In genomic region chr2:25305197-25305596, GRCh38 we compare ENCODE assay signal across 19 cellular contexts. TPM values are rescaled to one million over a fixed set of nuclear protein-coding genes. Genes with fewer than 3 reads are reported as not detected.
DNase-seq lines count a peak whose midpoint lies in the region; ATAC-seq, FAIRE-seq and TF ChIP-seq lines count a peak whose summit lies in the region.
"Had no signal": no experiment of that assay in that cellular context is flagged by ENCODE, and none has a peak within 500 bp of the region (broad histone marks: within the 10 kb centered on the region; RNA-seq: fewer than 3 reads in every experiment).

No MANE protein-coding gene starts in this region.

- TF ChIP-seq CTCF in A673 (conservative IDR thresholded peaks at IDR 0.05; ENCODE audit: low read depth, low read length) (no peak), D721Med (IDR thresholded peaks at IDR 0.05; ENCODE audit: insufficient read depth, missing control alignments) (no peak), transverse colon (IDR thresholded peaks at IDR 0.05) (no peak), mesothelial cell of epicardium (IDR thresholded peaks at IDR 0.05; ENCODE audit: unreplicated experiment) (no peak)

- no peak for TF ChIP-seq EP300 in transverse colon (IDR thresholded peaks at IDR 0.05; ENCODE audit: low read depth)

- H3K9me3 ChIP-seq in A673 (ENCODE audit: low read depth, low read length, poor library complexity, severe bottlenecking) (no peaks in the 10 kb centered on the region), transverse colon (no peaks in the 10 kb centered on the region)
- H3K9me3 ChIP-seq: body of pancreas, MG63 had no signal

- H3K27me3 Mint-ChIP-seq in activated T-helper 17 cell treated with anti-CD3 and anti-CD28 coated beads, Interleukin-2, amount 50 U/mL, for 72 hours = no peaks in the 10 kb centered on the region
- H3K27me3 Mint-ChIP-seq in naive thymus-derived CD8-positive, alpha-beta T cell = no peaks in the 10 kb centered on the region
- no peaks in the 10 kb centered on the region for H3K27me3 Mint-ChIP-seq in mesothelial cell of epicardium (ENCODE audit: low read depth)
- H3K27me3 Mint-ChIP-seq: activated B cell treated with CpG ODN at 0.5 μM for 24 hours had no signal

- BruUV-seq in A673 (replicated peaks; lab: Mats Ljungman, UMichigan) = no TSS peak

- no peak for ATAC-seq in activated T-helper 17 cell treated with anti-CD3 and anti-CD28 coated beads, Interleukin-2, amount 50 U/mL, for 72 hours (replicated peaks)
- peak; percentile 66 to 87 for ATAC-seq in naive thymus-derived CD8-positive, alpha-beta T cell
- no peak for ATAC-seq in GM18870 (IDR thresholded peaks at IDR 0.05; ENCODE audit: unreplicated experiment)
- ATAC-seq in GM21737 (IDR thresholded peaks at IDR 0.05; ENCODE audit: unreplicated experiment) = no peak
- ATAC-seq: body of pancreas, HepG2 had no signal

- peaks cover 49% of the 10 kb centered on the region for H3K4me1 ChIP-seq in A673 (ENCODE audit: insufficient read depth, low read length, poor library complexity, severe bottlenecking)
- peaks cover 0 to 46% (median 9%) of the 10 kb centered on the region in 4 donors for H3K4me1 ChIP-seq in transverse colon

- H3K27ac Mint-ChIP-seq in activated T-helper 17 cell treated with anti-CD3 and anti-CD28 coated beads, Interleukin-2, amount 50 U/mL, for 72 hours = peak overlapping the region; percentile 10
- H3K27ac Mint-ChIP-seq in naive thymus-derived CD8-positive, alpha-beta T cell = peak overlapping the region; percentile 83 to 96 (median 94)
- H3K27ac Mint-ChIP-seq in mesothelial cell of epicardium = no peak overlapping the region
- H3K27ac Mint-ChIP-seq: activated B cell treated with CpG ODN at 0.5 μM for 24 hours had no signal

- FAIRE-seq in D721Med (lab: Jason Lieb, UNC) = peak; percentile 95
- FAIRE-seq: GM12892, HepG2 had no signal

- 69% methylated on average over 6 of the region's 6 CpGs; no CpG with 5 or more reads in 1 of the 2 donors for WGBS in transverse colon (ENCODE audit: low coverage in 1 of 2), 2 donors

- no peak for TF ChIP-seq POLR2A in transverse colon (IDR thresholded peaks at IDR 0.05)

- peaks cover 18% of the 10 kb centered on the region for H3K36me3 ChIP-seq in A673 (ENCODE audit: insufficient read depth, low read length, poor library complexity, severe bottlenecking)
- H3K36me3 ChIP-seq in transverse colon = no peaks in the 10 kb centered on the region
- H3K36me3 ChIP-seq: MG63 had no signal

- H3K27ac ChIP-seq in A673 (ENCODE audit: low read depth, low read length, poor library complexity, severe bottlenecking) (peak overlapping the region; percentile 58), transverse colon (no peak overlapping the region)
- H3K27ac ChIP-seq: body of pancreas had no signal

- H3K4me1 Mint-ChIP-seq in activated T-helper 17 cell treated with anti-CD3 and anti-CD28 coated beads, Interleukin-2, amount 50 U/mL, for 72 hours = peaks cover 54% of the 10 kb centered on the region
- peaks cover 45 to 89% (median 80%) of the 10 kb centered on the region in 4 donors for H3K4me1 Mint-ChIP-seq in naive thymus-derived CD8-positive, alpha-beta T cell
- peaks cover 18% of the 10 kb centered on the region for H3K4me1 Mint-ChIP-seq in mesothelial cell of epicardium

- peak overlapping the region; percentile 15 for H3K4me3 Mint-ChIP-seq in activated T-helper 17 cell treated with anti-CD3 and anti-CD28 coated beads, Interleukin-2, amount 50 U/mL, for 72 hours
- peak overlapping the region in 9 of 10 donors; percentile 3 to 67 (median 43) for H3K4me3 Mint-ChIP-seq in naive thymus-derived CD8-positive, alpha-beta T cell
- H3K4me3 Mint-ChIP-seq in mesothelial cell of epicardium = no peak overlapping the region
- H3K4me3 Mint-ChIP-seq: activated B cell treated with CpG ODN at 0.5 μM for 24 hours had no signal

- no peaks in the 10 kb centered on the region for H3K9me3 Mint-ChIP-seq in activated T-helper 17 cell treated with anti-CD3 and anti-CD28 coated beads, Interleukin-2, amount 50 U/mL, for 72 hours
- H3K9me3 Mint-ChIP-seq in naive thymus-derived CD8-positive, alpha-beta T cell = no peaks in the 10 kb centered on the region
- H3K9me3 Mint-ChIP-seq in mesothelial cell of epicardium = no peaks in the 10 kb centered on the region
- H3K9me3 Mint-ChIP-seq: activated B cell treated with CpG ODN at 0.5 μM for 24 hours had no signal

- POLR2A ChIA-PET in A673 (lab: Charles Lee; ENCODE audit: low non-redundant PET) = no interaction called here
- POLR2A ChIA-PET in naive thymus-derived CD8-positive, alpha-beta T cell (lab: Charles Lee) = interaction anchor here (0.5 to 9.7 kb wide), 10 partner anchors 10 to 68 kb away, joined by 3 to 83 read pairs (median 6); no protein-coding TSS in a partner anchor

- H3K27me3 ChIP-seq in A673 (replicated peaks; ENCODE audit: insufficient read depth, low read depth, low read length, poor library complexity) (no peaks in the 10 kb centered on the region), transverse colon (no peaks in the 10 kb centered on the region)
- H3K27me3 ChIP-seq: body of pancreas, MG63 had no signal

- H3K4me3 ChIP-seq in A673 (ENCODE audit: low read depth, low read length, poor library complexity, severe bottlenecking) (no peak overlapping the region), transverse colon (no peak overlapping the region)
- H3K4me3 ChIP-seq: body of pancreas, MG63 had no signal

- intact Hi-C loops in A673 (cut with micrococcal nuclease; ENCODE audit: unreplicated experiment) = loop anchor here (5.0 to 10.0 kb wide), 2 partner anchors 217 to 360 kb away; no protein-coding TSS in a partner anchor
- intact Hi-C loops in transverse colon (cut with DNase I; ENCODE audit: low total_unique reads) = no loop called here

- CTCF ChIA-PET in A673 (lab: Charles Lee) = no interaction called here

- H3K36me3 Mint-ChIP-seq in activated T-helper 17 cell treated with anti-CD3 and anti-CD28 coated beads, Interleukin-2, amount 50 U/mL, for 72 hours (ENCODE audit: low read depth) = peaks cover 97% of the 10 kb centered on the region
- peaks cover 0 to 67% (median 2%) of the 10 kb centered on the region in 3 donors for H3K36me3 Mint-ChIP-seq in naive thymus-derived CD8-positive, alpha-beta T cell
- peaks cover 15% of the 10 kb centered on the region for H3K36me3 Mint-ChIP-seq in mesothelial cell of epicardium

- no peak for DNase-seq in A673 (ENCODE audit: low spot score)
- DNase-seq in D721Med (ENCODE audit: insufficient read length, low spot score) = peak; percentile 60
- peak in 3 of 10 donors; percentile 29 to 71 (median 54) for DNase-seq in naive thymus-derived CD8-positive, alpha-beta T cell
- no peak for DNase-seq in transverse colon
- DNase-seq in mesothelial cell of epicardium (ENCODE audit: low spot score in 2 of 2, unreplicated experiment in 2 of 2) = no peak
- DNase-seq: activated B cell treated with CpG ODN at 0.5 μM for 24 hours; activated CD8-positive, alpha-beta memory T cell treated with anti-CD3 and anti-CD28 coated beads for 24 hours; activated effector memory CD4-positive, alpha-beta T cell treated with anti-CD3 and anti-CD28 coated beads, Interleukin-2, amount 50 U/mL, for 16 hours; body of pancreas; GF-D8; mesendoderm; NCI-H2029 treated with DMSO at 0.1 percent for 48 hours; SW 1271 had no signal

- in situ Hi-C loops in transverse colon (cut with MboI; ENCODE audit: low pct_ligation_motif_present in 1 of 4, low pct_unique_long_range_greater_than_20kb in 1 of 4, low sequenced_read_pairs in 3 of 4) = no loop called here

RNA-seq across cellular contexts. Expression of gene DNMT3A, which starts 36.5 kb away (rescaled TPM):
- 109 and 123 TPM in 2 replicates for total RNA-seq in A673 (2021)
- 10 to 100 TPM; 55.2 to 64.6 TPM for total RNA-seq in activated T-helper 17 cell treated with anti-CD3 and anti-CD28 coated beads, Interleukin-2, amount 50 U/mL, for 72 hours
- total RNA-seq in naive thymus-derived CD8-positive, alpha-beta T cell = 100 to 1,000 TPM; 121 to 122 TPM
- 10 to 100 TPM; 17.9 to 31.2 (median 27.2) TPM for polyA plus RNA-seq in naive thymus-derived CD8-positive, alpha-beta T cell
- 10 to 100 TPM; 16.1 to 33.7 (median 21.0) TPM for total RNA-seq in transverse colon
- 210 to 219 TPM (median 215 TPM) in 3 replicates for total RNA-seq in mesothelial cell of epicardium

Comparison
In these comparisons a context has a peak if more than half of its experiments do, and no peak if none do; other contexts are left out.
1. ATAC-seq: peak in naive thymus-derived CD8-positive, alpha-beta T cell (2 of 2); none in activated T-helper 17 cell treated with anti-CD3 and anti-CD28 coated beads, Interleukin-2, amount 50 U/mL, for 72 hours (single experiment), GM18870 (single experiment) and GM21737 (single experiment).